ENCODE assay signal across 8 cellular contexts in the genomic region with DNA sequence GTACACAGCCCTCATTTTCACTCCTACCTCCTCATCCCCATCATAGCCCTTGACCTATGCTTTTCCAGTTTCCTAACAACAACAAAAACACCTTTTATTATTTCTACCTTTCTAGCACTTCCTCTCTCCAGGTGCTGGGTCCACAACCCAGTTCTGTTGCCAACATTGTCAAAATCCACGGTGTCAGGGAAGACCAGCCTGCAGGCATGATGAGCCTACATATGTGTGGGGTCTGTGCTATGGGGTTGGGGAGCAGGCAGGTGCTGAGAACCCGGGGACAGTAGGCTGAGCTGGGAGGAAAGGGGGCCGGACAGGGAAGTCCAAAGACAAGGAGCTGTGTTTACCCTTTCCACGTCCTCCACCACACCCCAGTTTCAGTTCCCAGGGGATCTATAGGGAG.
DNase-seq lines count a peak whose midpoint lies in the region; TF ChIP-seq lines count a peak whose summit lies in the region.

No MANE protein-coding gene starts in this region.

- peaks cover 33% of the 10 kb centered on the region for H3K36me3 ChIP-seq in WERI-Rb-1

- DNase-seq in WERI-Rb-1 (no peak), foreskin fibroblast (no peak), skeletal muscle cell (ENCODE audit: low read depth) (no peak), anterior cingulate cortex (lab: John Stamatoyannopoulos, UW) (no peak), NCI-H345 treated with DMSO at 0.1 percent for 48 hours (lab: John Stamatoyannopoulos, UW; ENCODE audit: unreplicated experiment) (no peak), NCI-H1694 (lab: John Stamatoyannopoulos, UW) (no peak)
- DNase-seq in stimulated activated naive CD4-positive, alpha-beta T cell treated with Interleukin-2 at 50 U/mL for 16 hours (lab: John Stamatoyannopoulos, UW), result no peak

- no peaks in the 10 kb centered on the region for H3K9me3 ChIP-seq in WERI-Rb-1 (ENCODE audit: severe bottlenecking)

- H3K4me3 ChIP-seq in GM12875 (ENCODE audit: low read depth, low read length), result peak overlapping the region; percentile 85
- H3K4me3 ChIP-seq in WERI-Rb-1 (ENCODE audit: low read depth, low read length), result peak overlapping the region; percentile 85
- H3K4me3 ChIP-seq in foreskin fibroblast (ENCODE audit: low read depth in 1 of 2, low read length in 2 of 2), result peak overlapping the region; percentile 77 to 80
- peak overlapping the region; percentile 70 for H3K4me3 ChIP-seq in skeletal muscle cell (ENCODE audit: low read depth, low read length)

- no peak overlapping the region; the same call in 1 of the 2 replicates for H3K27ac ChIP-seq in WERI-Rb-1

- H3K27me3 ChIP-seq in WERI-Rb-1 (ENCODE audit: insufficient read depth, low read depth, severe bottlenecking), result no peaks in the 10 kb centered on the region

- no peak for TF ChIP-seq CTCF in GM12875 (IDR thresholded peaks at IDR 0.05; ENCODE audit: borderline replicate concordance, insufficient read depth, low read depth, low read length)
- TF ChIP-seq CTCF in WERI-Rb-1 (IDR thresholded peaks at IDR 0.05; ENCODE audit: low read depth, low read length), result no peak
- TF ChIP-seq CTCF in foreskin fibroblast (IDR thresholded peaks at IDR 0.05; ENCODE audit: low read depth, low read length), result no peak
